10 cellular contexts compared by ENCODE assay signal in genomic region chr11:6646040-6646439, GRCh38. TPM values are rescaled to one million over a fixed set of nuclear protein-coding genes. Genes with fewer than 3 reads are reported as not detected.
A peak's percentile ranks its signal among the peaks of the same experiment; 100 is the strongest.
DNase-seq lines count a peak whose midpoint lies in the region; ATAC-seq and TF ChIP-seq lines count a peak whose summit lies in the region.
"Had no signal": no experiment of that assay in that cellular context is flagged by ENCODE, and none has a peak within 500 bp of the region (broad histone marks: within the 10 kb centered on the region; RNA-seq: fewer than 3 reads in every experiment).

No MANE protein-coding gene starts in this region.

- ATAC-seq in GM19452 (IDR thresholded peaks at IDR 0.05; ENCODE audit: unreplicated experiment), result peak; percentile 40
- peak; percentile 49 to 57 for ATAC-seq in stimulated activated naive B cell treated with anti-CD40 and anti-IgM and Interleukin-4, amounts not matched to agents 10 μg/mL and 1 μg/mL and 100 μg/mL, for 72 hours (replicated peaks)
- no peak for ATAC-seq in HG03571 (IDR thresholded peaks at IDR 0.05; ENCODE audit: unreplicated experiment)

- no peaks in the 10 kb centered on the region for H3K9me3 ChIP-seq in left ventricle myocardium inferior (replicated peaks)
- H3K9me3 ChIP-seq: ovary had no signal

- no peak overlapping the region for H3K4me3 Mint-ChIP-seq in stimulated activated naive B cell treated with anti-CD40 and anti-IgM and Interleukin-4, amounts not matched to agents 10 μg/mL and 1 μg/mL and 100 μg/mL, for 72 hours
- H3K4me3 Mint-ChIP-seq: T-helper 1 cell treated with Interleukin-12 subunit alpha and Interleukin-12 subunit beta and Interleukin-4 antibody, amounts not matched to agents 30 μg/mL and 1 μg/mL, for 36 hours had no signal

- no peak for TF ChIP-seq CTCF in left ventricle myocardium inferior (IDR thresholded peaks at IDR 0.05; ENCODE audit: borderline replicate concordance)

- H3K36me3 Mint-ChIP-seq in stimulated activated naive B cell treated with anti-CD40 and anti-IgM and Interleukin-4, amounts not matched to agents 10 μg/mL and 1 μg/mL and 100 μg/mL, for 72 hours, result no peaks in the 10 kb centered on the region

- H3K9me3 Mint-ChIP-seq in stimulated activated naive B cell treated with anti-CD40 and anti-IgM and Interleukin-4, amounts not matched to agents 10 μg/mL and 1 μg/mL and 100 μg/mL, for 72 hours, result no peaks in the 10 kb centered on the region
- H3K9me3 Mint-ChIP-seq: T-helper 1 cell treated with Interleukin-12 subunit alpha and Interleukin-12 subunit beta and Interleukin-4 antibody, amounts not matched to agents 30 μg/mL and 1 μg/mL, for 36 hours had no signal

- no peak overlapping the region for H3K27ac Mint-ChIP-seq in stimulated activated naive B cell treated with anti-CD40 and anti-IgM and Interleukin-4, amounts not matched to agents 10 μg/mL and 1 μg/mL and 100 μg/mL, for 72 hours
- H3K27ac Mint-ChIP-seq: T-helper 1 cell treated with Interleukin-12 subunit alpha and Interleukin-12 subunit beta and Interleukin-4 antibody, amounts not matched to agents 30 μg/mL and 1 μg/mL, for 36 hours had no signal

- no peaks in the 10 kb centered on the region for H3K27me3 ChIP-seq in left ventricle myocardium inferior (ENCODE audit: low read depth)
- H3K27me3 ChIP-seq: ovary had no signal

- intact Hi-C loops in left ventricle myocardium inferior (cut with micrococcal nuclease), result no loop called here

- no peaks in the 10 kb centered on the region for H3K27me3 Mint-ChIP-seq in stimulated activated naive B cell treated with anti-CD40 and anti-IgM and Interleukin-4, amounts not matched to agents 10 μg/mL and 1 μg/mL and 100 μg/mL, for 72 hours

- H3K4me3 ChIP-seq in left ventricle myocardium inferior, result peak overlapping the region; percentile 29

- H3K36me3 ChIP-seq in left ventricle myocardium inferior, result no peaks in the 10 kb centered on the region
- H3K36me3 ChIP-seq: ovary had no signal

- peak; percentile 61 for DNase-seq in UCSD-AML1 (lab: John Stamatoyannopoulos, UW; ENCODE audit: unreplicated experiment)
- DNase-seq in left ventricle myocardium inferior, result peak; percentile 85
- DNase-seq in stimulated activated naive B cell treated with anti-CD40 and anti-IgM and Interleukin-4, amounts not matched to agents 10 μg/mL and 1 μg/mL and 100 μg/mL, for 72 hours, result peak; percentile 28
- no peak for DNase-seq in NCI-H1930 (lab: John Stamatoyannopoulos, UW)
- DNase-seq in NCI-H69 (lab: John Stamatoyannopoulos, UW), result no peak
- no peak for DNase-seq in caudate nucleus (lab: John Stamatoyannopoulos, UW)

- peaks cover 0 to 5% of the 10 kb centered on the region in 2 donors for H3K4me1 Mint-ChIP-seq in stimulated activated naive B cell treated with anti-CD40 and anti-IgM and Interleukin-4, amounts not matched to agents 10 μg/mL and 1 μg/mL and 100 μg/mL, for 72 hours

- H3K4me1 ChIP-seq in left ventricle myocardium inferior, result peaks cover 74% of the 10 kb centered on the region

- H3K27ac ChIP-seq in left ventricle myocardium inferior (replicated peaks) (peak overlapping the region; percentile 89), caudate nucleus (ENCODE audit: low read depth, low read length) (no peak overlapping the region)

RNA-seq across cellular contexts. Expression of gene DCHS1, which starts 9.6 kb away (rescaled TPM):
- total RNA-seq in left ventricle myocardium inferior, result 9.5 TPM

RNA-seq across cellular contexts. Expression of gene TPP1, which starts 26.8 kb away (rescaled TPM):
- total RNA-seq in left ventricle myocardium inferior, result 84.2 TPM

RNA-seq across cellular contexts. Expression of gene TAF10, which starts 34.0 kb away (rescaled TPM):
- total RNA-seq in left ventricle myocardium inferior, result 106 TPM

RNA-seq across cellular contexts. Expression of gene MRPL17, which starts 37.1 kb away (rescaled TPM):
- total RNA-seq in left ventricle myocardium inferior, result 40.2 TPM

RNA-seq across cellular contexts. Expression of gene ILK, which starts 42.5 kb away (rescaled TPM):
- 192 TPM for total RNA-seq in left ventricle myocardium inferior

Comparison
In these comparisons a context has a peak if more than half of its experiments do, and no peak if none do; other contexts are left out.
1. DNase-seq: peak in UCSD-AML1 (single experiment), left ventricle myocardium inferior (single experiment) and stimulated activated naive B cell treated with anti-CD40 and anti-IgM and Interleukin-4, amounts not matched to agents 10 μg/mL and 1 μg/mL and 100 μg/mL, for 72 hours (single experiment); none in NCI-H1930 (0 of 2), NCI-H69 (single experiment) and caudate nucleus (0 of 61).